Comparison of ENCODE assay signal across 5 cellular contexts in genomic region chrX:2796808-2797207, GRCh38. TPM values are rescaled to one million over a fixed set of nuclear protein-coding genes. Genes with fewer than 3 reads are reported as not detected.
"Had no signal": no experiment of that assay in that cellular context is flagged by ENCODE, and none has a peak within 500 bp of the region (broad histone marks: within the 10 kb centered on the region; RNA-seq: fewer than 3 reads in every experiment).

No MANE protein-coding gene starts in this region.

RNA-seq across cellular contexts. Expression of gene GYG2, which starts 31.9 kb away (rescaled TPM):
- total RNA-seq: activated CD4-positive, alpha-beta memory T cell treated with anti-CD3 and anti-CD28 coated beads, Interleukin-2, amount 10 ng/mL, durations not matched to agents 7 days and 5 days; activated CD4-positive, alpha-beta T cell treated with anti-CD3 and anti-CD28 coated beads, Interleukin-2, amount 10 ng/mL, durations not matched to agents 24 days and 14 days; activated naive CD4-positive, alpha-beta T cell treated with anti-CD3 and anti-CD28 coated beads, Interleukin-2, amount 50 U/mL, for 72 hours; activated T-helper 2 cell treated with anti-CD3 and anti-CD28 coated beads, Interferon-gamma antibody, Interleukin-2, Interleukin-4, amounts not matched to agents 10 μg/mL and 5 μg/mL and 100 μg/mL, durations not matched to agents 14 hours and 24 hours and 36 hours; natural killer cell treated with Interleukin-12 subunit alpha and Interleukin-12 subunit beta and Interleukin-15 and Interleukin-18, amount 100 ng/mL, for 72 hours had no signal

RNA-seq across cellular contexts. Expression of gene XG, which starts 45.0 kb away (rescaled TPM):
- total RNA-seq: activated CD4-positive, alpha-beta memory T cell treated with anti-CD3 and anti-CD28 coated beads, Interleukin-2, amount 10 ng/mL, durations not matched to agents 7 days and 5 days; activated CD4-positive, alpha-beta T cell treated with anti-CD3 and anti-CD28 coated beads, Interleukin-2, amount 10 ng/mL, durations not matched to agents 24 days and 14 days; activated T-helper 2 cell treated with anti-CD3 and anti-CD28 coated beads, Interferon-gamma antibody, Interleukin-2, Interleukin-4, amounts not matched to agents 10 μg/mL and 5 μg/mL and 100 μg/mL, durations not matched to agents 14 hours and 24 hours and 36 hours; natural killer cell treated with Interleukin-12 subunit alpha and Interleukin-12 subunit beta and Interleukin-15 and Interleukin-18, amount 100 ng/mL, for 72 hours had no signal
